ENCODE assay signal across 8 cellular contexts in genomic region chr6:34791164-34791841, GRCh38. TPM values are rescaled to one million over a fixed set of nuclear protein-coding genes. Genes with fewer than 3 reads are reported as not detected.
A peak's percentile ranks its signal among the peaks of the same experiment; 100 is the strongest.
DNase-seq lines count a peak whose midpoint lies in the region; ATAC-seq and TF ChIP-seq lines count a peak whose summit lies in the region.

No MANE protein-coding gene starts in this region.

- H3K27me3 Mint-ChIP-seq in IgD-negative memory B cell, result no peaks in the 10 kb centered on the region
- no peaks in the 10 kb centered on the region for H3K27me3 Mint-ChIP-seq in T-helper 1 cell treated with Interleukin-12 subunit alpha and Interleukin-12 subunit beta and Interleukin-4 antibody, amounts not matched to agents 30 μg/mL and 1 μg/mL, for 36 hours (ENCODE audit: low read depth)

- no peaks in the 10 kb centered on the region for H3K9me3 Mint-ChIP-seq in IgD-negative memory B cell
- H3K9me3 Mint-ChIP-seq in T-helper 1 cell treated with Interleukin-12 subunit alpha and Interleukin-12 subunit beta and Interleukin-4 antibody, amounts not matched to agents 30 μg/mL and 1 μg/mL, for 36 hours, result no peaks in the 10 kb centered on the region

- in situ Hi-C loops in brain microvascular endothelial cell (cut with HindIII; ENCODE audit: low pct_ligation_motif_present, low sequenced_read_pairs), result no loop called here

- H3K27ac ChIP-seq in brain microvascular endothelial cell (no peak overlapping the region), skin epidermis (peak overlapping the region; percentile 29 to 96 (median 88))

- TF ChIP-seq CTCF in brain microvascular endothelial cell (IDR thresholded peaks at IDR 0.05; ENCODE audit: low read depth, low read length, missing control alignments), result peak; percentile 34

- DNase-seq in Daoy (ENCODE audit: low read depth) (peak; percentile 59), brain microvascular endothelial cell (no peak), iPS-NIHi11 (ENCODE audit: low spot score) (peak; percentile 65), amniotic stem cell (lab: John Stamatoyannopoulos, UW) (no peak)

- peak; percentile 26 for ATAC-seq in GM21526 (IDR thresholded peaks at IDR 0.05; ENCODE audit: low FRiP score, unreplicated experiment)

- no peaks in the 10 kb centered on the region for H3K27me3 ChIP-seq in brain microvascular endothelial cell (replicated peaks)

- H3K4me1 Mint-ChIP-seq in IgD-negative memory B cell, result peaks cover 18 to 20% (median 19%) of the 10 kb centered on the region in 3 donors
- peaks cover 23% of the 10 kb centered on the region for H3K4me1 Mint-ChIP-seq in T-helper 1 cell treated with Interleukin-12 subunit alpha and Interleukin-12 subunit beta and Interleukin-4 antibody, amounts not matched to agents 30 μg/mL and 1 μg/mL, for 36 hours (ENCODE audit: low read depth)

- H3K4me3 ChIP-seq in brain microvascular endothelial cell (ENCODE audit: low read depth, low read length) (peak overlapping the region; percentile 77), skin epidermis (peak overlapping the region; percentile 66 to 85 (median 78))

- H3K4me3 Mint-ChIP-seq in IgD-negative memory B cell, result peak overlapping the region; percentile 91 to 100 (median 98)
- H3K4me3 Mint-ChIP-seq in T-helper 1 cell treated with Interleukin-12 subunit alpha and Interleukin-12 subunit beta and Interleukin-4 antibody, amounts not matched to agents 30 μg/mL and 1 μg/mL, for 36 hours, result peak overlapping the region; percentile 95

- H3K27ac Mint-ChIP-seq in IgD-negative memory B cell, result peak overlapping the region; percentile 49 to 97 (median 95)
- H3K27ac Mint-ChIP-seq in T-helper 1 cell treated with Interleukin-12 subunit alpha and Interleukin-12 subunit beta and Interleukin-4 antibody, amounts not matched to agents 30 μg/mL and 1 μg/mL, for 36 hours, result peak overlapping the region; percentile 91

- H3K36me3 Mint-ChIP-seq in IgD-negative memory B cell, result no peaks in the 10 kb centered on the region
- H3K36me3 Mint-ChIP-seq in T-helper 1 cell treated with Interleukin-12 subunit alpha and Interleukin-12 subunit beta and Interleukin-4 antibody, amounts not matched to agents 30 μg/mL and 1 μg/mL, for 36 hours (ENCODE audit: low read depth), result no peaks in the 10 kb centered on the region

- H3K36me3 ChIP-seq in brain microvascular endothelial cell (replicated peaks), result no peaks in the 10 kb centered on the region

RNA-seq across cellular contexts. Expression of gene BLTP3A, which starts 0.6 kb away (rescaled TPM):
- total RNA-seq in Daoy (2014; rRNA removed; shearing (Covaris generic)), result 6.2 and 7.1 TPM in 2 replicates
- 2.0 TPM for polyA plus RNA-seq in IgD-negative memory B cell

RNA-seq across cellular contexts. Expression of gene SNRPC, which starts 34.0 kb away (rescaled TPM):
- total RNA-seq in Daoy (2014; rRNA removed; shearing (Covaris generic)), result 210 and 222 TPM in 2 replicates
- 267 TPM for polyA plus RNA-seq in IgD-negative memory B cell

Comparison
In these comparisons a context has a peak if more than half of its experiments do, and no peak if none do; other contexts are left out.
1. DNase-seq: peak in Daoy (single experiment) and iPS-NIHi11 (single experiment); none in brain microvascular endothelial cell (single experiment) and amniotic stem cell (single experiment).